Comparison of ENCODE assay signal across 23 cellular contexts in the genomic region with DNA sequence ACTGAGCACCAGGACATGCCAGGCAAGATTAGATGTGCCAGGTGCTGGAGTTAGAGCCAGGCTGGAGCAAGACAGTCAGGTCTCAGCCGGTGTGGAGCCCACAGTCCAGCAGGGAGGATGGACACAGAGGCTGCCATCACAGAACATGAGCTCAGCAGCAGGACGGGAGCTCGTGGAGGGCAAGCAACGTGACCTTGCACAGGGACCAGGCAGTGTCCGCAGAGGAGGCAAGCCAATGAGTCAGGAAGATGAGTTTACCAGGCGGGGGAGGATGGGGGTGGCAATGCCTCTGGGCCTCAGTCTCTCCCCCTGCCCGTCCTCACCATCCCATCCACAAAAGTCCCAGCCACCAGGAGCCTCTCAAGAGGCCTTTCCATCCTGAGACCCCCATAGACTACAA.
"Had no signal": no experiment of that assay in that cellular context is flagged by ENCODE, and none has a peak within 500 bp of the region (broad histone marks: within the 10 kb centered on the region; RNA-seq: fewer than 3 reads in every experiment).

No MANE protein-coding gene starts in this region.

- DNase-seq: activated CD4-positive, alpha-beta T cell treated with anti-CD3 and anti-CD28 coated beads for 36 hours; activated CD4-positive, alpha-beta T cell treated with anti-CD3 and anti-CD28 coated beads, Interleukin-2, amount 50 U/mL, for 48 hours; activated gamma-delta T cell treated with Interleukin-2 at 50 U/mL for 16 hours; activated T-cell treated with anti-CD3 and anti-CD28 coated beads for 4 hours; aorta; brain microvascular endothelial cell; effector memory CD4-positive, alpha-beta T cell; foreskin keratinocyte; left colon; midbrain; nephron progenitor cell; occipital lobe; retina; stimulated activated CD4-positive, alpha-beta T cell treated with anti-CD3 and anti-CD28 coated beads, Interleukin-12 subunit alpha, Interleukin-12 subunit beta, amount 100 ng/mL, for 4 hours; stimulated activated CD4-positive, alpha-beta T cell treated with anti-CD3 and anti-CD28 coated beads, Interleukin-1b, Interleukin-23, amount 100 ng/mL, for 48 hours; stimulated activated CD8-positive, alpha-beta memory T cell treated with anti-CD3 and anti-CD28 coated beads, Interleukin-4, amount 100 ng/mL, for 48 hours; stimulated activated naive CD4-positive, alpha-beta T cell treated with Interleukin-2 at 50 U/mL for 16 hours; thyroid gland had no signal

- H3K79me2 ChIP-seq: hepatocyte had no signal

- H3K4me1 ChIP-seq: thyroid gland had no signal

- H2AFZ ChIP-seq: hepatocyte had no signal

- H3K4me2 ChIP-seq: hepatocyte had no signal

- ATAC-seq: activated CD4-positive, alpha-beta T cell treated with anti-CD3 and anti-CD28 coated beads for 36 hours; foreskin keratinocyte; left colon; WTC11 had no signal

- H3K36me3 ChIP-seq: brain microvascular endothelial cell, thyroid gland had no signal

- H3K27me3 ChIP-seq: brain microvascular endothelial cell, foreskin keratinocyte, hepatocyte, thyroid gland had no signal

- H3K4me3 ChIP-seq: hepatocyte, lung, thyroid gland had no signal

- H3K9me3 ChIP-seq: thyroid gland had no signal

- H3K27ac ChIP-seq: brain microvascular endothelial cell, hepatocyte, thyroid gland had no signal

- FAIRE-seq: islet of Langerhans, TTC549 had no signal
